In genomic region chr11:97756571-97757335, GRCh38 we compare ENCODE assay signal across 1 cellular context.
TF ChIP-seq lines count a peak whose summit lies in the region.

No MANE protein-coding gene starts in this region.

TF ChIP-seq in GM23338, 12 proteins besides CTCF, POLR2A, EP300 and RAD21 (continued from another document):
- TF ChIP-seq, protein P1, sequence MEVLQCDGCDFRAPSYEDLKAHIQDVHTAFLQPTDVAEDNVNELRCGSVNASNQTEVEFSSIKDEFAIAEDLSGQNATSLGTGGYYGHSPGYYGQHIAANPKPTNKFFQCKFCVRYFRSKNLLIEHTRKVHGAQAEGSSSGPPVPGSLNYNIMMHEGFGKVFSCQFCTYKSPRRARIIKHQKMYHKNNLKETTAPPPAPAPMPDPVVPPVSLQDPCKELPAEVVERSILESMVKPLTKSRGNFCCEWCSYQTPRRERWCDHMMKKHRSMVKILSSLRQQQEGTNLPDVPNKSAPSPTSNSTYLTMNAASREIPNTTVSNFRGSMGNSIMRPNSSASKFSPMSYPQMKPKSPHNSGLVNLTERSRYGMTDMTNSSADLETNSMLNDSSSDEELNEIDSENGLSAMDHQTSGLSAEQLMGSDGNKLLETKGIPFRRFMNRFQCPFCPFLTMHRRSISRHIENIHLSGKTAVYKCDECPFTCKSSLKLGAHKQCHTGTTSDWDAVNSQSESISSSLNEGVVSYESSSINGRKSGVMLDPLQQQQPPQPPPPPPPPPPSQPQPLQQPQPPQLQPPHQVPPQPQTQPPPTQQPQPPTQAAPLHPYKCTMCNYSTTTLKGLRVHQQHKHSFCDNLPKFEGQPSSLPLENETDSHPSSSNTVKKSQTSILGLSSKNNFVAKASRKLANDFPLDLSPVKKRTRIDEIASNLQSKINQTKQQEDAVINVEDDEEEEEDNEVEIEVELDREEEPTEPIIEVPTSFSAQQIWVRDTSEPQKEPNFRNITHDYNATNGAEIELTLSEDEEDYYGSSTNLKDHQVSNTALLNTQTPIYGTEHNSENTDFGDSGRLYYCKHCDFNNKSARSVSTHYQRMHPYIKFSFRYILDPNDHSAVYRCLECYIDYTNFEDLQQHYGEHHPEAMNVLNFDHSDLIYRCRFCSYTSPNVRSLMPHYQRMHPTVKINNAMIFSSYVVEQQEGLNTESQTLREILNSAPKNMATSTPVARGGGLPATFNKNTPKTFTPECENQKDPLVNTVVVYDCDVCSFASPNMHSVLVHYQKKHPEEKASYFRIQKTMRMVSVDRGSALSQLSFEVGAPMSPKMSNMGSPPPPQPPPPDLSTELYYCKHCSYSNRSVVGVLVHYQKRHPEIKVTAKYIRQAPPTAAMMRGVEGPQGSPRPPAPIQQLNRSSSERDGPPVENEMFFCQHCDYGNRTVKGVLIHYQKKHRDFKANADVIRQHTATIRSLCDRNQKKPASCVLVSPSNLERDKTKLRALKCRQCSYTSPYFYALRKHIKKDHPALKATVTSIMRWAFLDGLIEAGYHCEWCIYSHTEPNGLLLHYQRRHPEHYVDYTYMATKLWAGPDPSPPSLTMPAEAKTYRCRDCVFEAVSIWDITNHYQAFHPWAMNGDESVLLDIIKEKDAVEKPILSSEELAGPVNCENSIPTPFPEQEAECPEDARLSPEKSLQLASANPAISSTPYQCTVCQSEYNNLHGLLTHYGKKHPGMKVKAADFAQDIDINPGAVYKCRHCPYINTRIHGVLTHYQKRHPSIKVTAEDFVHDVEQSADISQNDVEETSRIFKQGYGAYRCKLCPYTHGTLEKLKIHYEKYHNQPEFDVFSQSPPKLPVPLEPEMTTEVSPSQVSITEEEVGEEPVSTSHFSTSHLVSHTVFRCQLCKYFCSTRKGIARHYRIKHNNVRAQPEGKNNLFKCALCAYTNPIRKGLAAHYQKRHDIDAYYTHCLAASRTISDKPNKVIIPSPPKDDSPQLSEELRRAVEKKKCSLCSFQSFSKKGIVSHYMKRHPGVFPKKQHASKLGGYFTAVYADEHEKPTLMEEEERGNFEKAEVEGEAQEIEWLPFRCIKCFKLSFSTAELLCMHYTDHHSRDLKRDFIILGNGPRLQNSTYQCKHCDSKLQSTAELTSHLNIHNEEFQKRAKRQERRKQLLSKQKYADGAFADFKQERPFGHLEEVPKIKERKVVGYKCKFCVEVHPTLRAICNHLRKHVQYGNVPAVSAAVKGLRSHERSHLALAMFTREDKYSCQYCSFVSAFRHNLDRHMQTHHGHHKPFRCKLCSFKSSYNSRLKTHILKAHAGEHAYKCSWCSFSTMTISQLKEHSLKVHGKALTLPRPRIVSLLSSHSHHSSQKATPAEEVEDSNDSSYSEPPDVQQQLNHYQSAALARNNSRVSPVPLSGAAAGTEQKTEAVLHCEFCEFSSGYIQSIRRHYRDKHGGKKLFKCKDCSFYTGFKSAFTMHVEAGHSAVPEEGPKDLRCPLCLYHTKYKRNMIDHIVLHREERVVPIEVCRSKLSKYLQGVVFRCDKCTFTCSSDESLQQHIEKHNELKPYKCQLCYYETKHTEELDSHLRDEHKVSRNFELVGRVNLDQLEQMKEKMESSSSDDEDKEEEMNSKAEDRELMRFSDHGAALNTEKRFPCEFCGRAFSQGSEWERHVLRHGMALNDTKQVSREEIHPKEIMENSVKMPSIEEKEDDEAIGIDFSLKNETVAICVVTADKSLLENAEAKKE (CRISPR knock-in tag; IDR thresholded peaks at IDR 0.05): no peak
